ENCODE assay signal across 8 cellular contexts in the genomic region with DNA sequence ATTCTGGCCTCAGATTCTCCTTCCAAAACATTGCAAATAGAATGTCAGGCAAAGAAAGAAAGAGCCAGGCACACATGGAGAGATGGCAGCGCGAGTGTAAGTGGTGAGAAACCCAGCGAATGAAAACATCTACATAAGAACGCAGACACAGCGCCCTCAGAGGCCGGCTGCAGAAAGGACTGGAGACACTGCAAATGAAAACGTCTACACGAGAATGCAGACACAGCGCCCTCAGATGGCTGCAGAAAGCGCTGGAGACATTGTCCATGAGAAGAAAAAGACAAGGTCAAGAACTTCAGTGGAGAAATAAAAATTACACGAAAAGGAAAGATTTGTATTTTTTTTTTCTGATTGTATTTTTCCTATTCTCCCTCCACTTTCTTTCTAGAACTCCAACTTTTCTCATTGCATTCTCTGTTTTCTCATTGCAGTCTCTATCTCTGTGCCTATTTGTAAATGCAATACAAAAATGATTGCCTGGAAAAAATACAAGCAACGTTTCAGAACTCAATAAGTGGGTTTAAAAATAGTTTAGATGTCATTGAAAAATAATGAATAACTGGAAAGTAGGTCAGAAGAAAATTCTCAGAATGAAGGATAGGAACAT.
DNase-seq lines count a peak whose midpoint lies in the region; ATAC-seq and TF ChIP-seq lines count a peak whose summit lies in the region.

No MANE protein-coding gene starts in this region.

- ATAC-seq in lung (ENCODE audit: insufficient read depth, low FRiP score): peak; percentile 72

- H3K27ac ChIP-seq in dorsolateral prefrontal cortex: peak overlapping the region in 11 of 59 donors; percentile 17 to 69 (median 53)
- no peak overlapping the region for H3K27ac ChIP-seq in lung (ENCODE audit: low read depth in 1 of 2, low read length in 1 of 2)

- peak overlapping the region in 12 of 59 donors; percentile 0 to 43 (median 10) for H3K4me3 ChIP-seq in dorsolateral prefrontal cortex
- no peak overlapping the region for H3K4me3 ChIP-seq in lung

- DNase-seq in Ammon's horn (ENCODE audit: low spot score): peak; percentile 96
- peak; percentile 77 for DNase-seq in GM19238 (ENCODE audit: insufficient read length, low spot score)
- peak; percentile 79 for DNase-seq in HPDE6-E6E7 (ENCODE audit: extremely low spot score)
- DNase-seq in NCI-H748 treated with DMSO at 0.1 percent for 48 hours (lab: John Stamatoyannopoulos, UW): peak; percentile 98
- DNase-seq in activated CD4-positive, alpha-beta T cell treated with anti-CD3 and anti-CD28 coated beads, Interleukin-2, amount 50 U/mL, for 24 hours (ENCODE audit: low read depth in 1 of 2, low spot score in 1 of 2): peak; percentile 28 to 68
- peak; percentile 72 to 94 (median 86) for DNase-seq in dorsolateral prefrontal cortex
- peak; percentile 76 for DNase-seq in lung (ENCODE audit: low spot score)
- DNase-seq in stimulated activated CD8-positive, alpha-beta memory T cell treated with anti-CD3 and anti-CD28 coated beads, Interleukin-15, amount 100 ng/mL, for 1 hour (ENCODE audit: low read depth): peak; percentile 52

- H3K36me3 ChIP-seq in lung (ENCODE audit: control insufficient read depth in 2 of 2, insufficient read depth in 2 of 2, low read length in 2 of 2): no peaks in the 10 kb centered on the region

- WGBS in lung, 2 donors: 3 to 4% methylated on average over 12 of the region's 12 CpGs

- H3K27me3 ChIP-seq in dorsolateral prefrontal cortex: peaks cover 0 to 29% (median 13%) of the 10 kb centered on the region in 45 donors
- peaks cover 5% of the 10 kb centered on the region for H3K27me3 ChIP-seq in lung (ENCODE audit: control insufficient read depth, insufficient read depth)

- peaks cover 0 to 2% of the 10 kb centered on the region in 2 donors for H3K9me3 ChIP-seq in lung (ENCODE audit: control insufficient read depth in 2 of 2, insufficient read depth in 1 of 2, low read length in 1 of 2)

- intact Hi-C loops in dorsolateral prefrontal cortex (cut with DNase I): loop anchor here (5.0 to 10.0 kb wide), 7 partner anchors 167 to 719 kb away; a partner anchor contains a TSS

- TF ChIP-seq CTCF in dorsolateral prefrontal cortex (IDR thresholded peaks at IDR 0.05 in 54 of 56, conservative IDR thresholded peaks at IDR 0.05 in 2 of 56; ENCODE audit: low read depth in 1 of 56, partially characterized antibody in 56 of 56) (peak; percentile 44 to 95 (median 86)), lung (IDR thresholded peaks at IDR 0.05; ENCODE audit: control extremely low read depth, extremely low read depth) (peak; percentile 95)

- peaks cover 0 to 4% of the 10 kb centered on the region in 2 donors for H3K4me1 ChIP-seq in lung (ENCODE audit: control insufficient read depth in 2 of 2, insufficient read depth in 2 of 2, low read length in 2 of 2)

Comparison
In these comparisons a context has a peak if more than half of its experiments do, and no peak if none do; other contexts are left out.
1. DNase-seq: peak in every context shown above with its lines; median percentile 98 in NCI-H748 treated with DMSO at 0.1 percent for 48 hours; 96 in Ammon's horn; 86 in dorsolateral prefrontal cortex; 79 in HPDE6-E6E7; 77 in GM19238; 76 in lung; 52 in stimulated activated CD8-positive, alpha-beta memory T cell treated with anti-CD3 and anti-CD28 coated beads, Interleukin-15, amount 100 ng/mL, for 1 hour; 48 in activated CD4-positive, alpha-beta T cell treated with anti-CD3 and anti-CD28 coated beads, Interleukin-2, amount 50 U/mL, for 24 hours.